9 cellular contexts compared by ENCODE assay signal in genomic region chr11:125166347-125166841, GRCh38. TPM values are rescaled to one million over a fixed set of nuclear protein-coding genes. Genes with fewer than 3 reads are reported as not detected.
DNase-seq lines count a peak whose midpoint lies in the region.
"Had no signal": no experiment of that assay in that cellular context is flagged by ENCODE, and none has a peak within 500 bp of the region (broad histone marks: within the 10 kb centered on the region; RNA-seq: fewer than 3 reads in every experiment).

No MANE protein-coding gene starts in this region.

- H3K4me3 Mint-ChIP-seq in immature natural killer cell = peak overlapping the region; percentile 72 to 80 (median 77)

- peaks cover 0 to 3% (median 0%) of the 10 kb centered on the region in 6 donors for H3K9me3 Mint-ChIP-seq in immature natural killer cell

- peaks cover 0 to 4% (median 0%) of the 10 kb centered on the region in 3 donors for H3K36me3 Mint-ChIP-seq in immature natural killer cell

- H3K36me3 ChIP-seq in HUES64 (ENCODE audit: insufficient read depth, low read length) = no peaks in the 10 kb centered on the region

- WGBS in HUES64 = under 1% methylated on average over 37 of the region's 37 CpGs

- DNase-seq in astrocyte of the hippocampus (ENCODE audit: low read depth, low spot score) (peak; percentile 63), immature natural killer cell (no peak), CD1c-positive myeloid dendritic cell (ENCODE audit: extremely low spot score) (no peak), NCI-H2227 treated with DMSO at 0.1 percent for 48 hours (lab: John Stamatoyannopoulos, UW) (no peak), medulla oblongata (ENCODE audit: extremely low spot score) (no peak), HK-2 (ENCODE audit: unreplicated experiment) (no peak)
- DNase-seq: NCI-H69 had no signal

- H3K27ac Mint-ChIP-seq in immature natural killer cell = no peak overlapping the region

- H3K27ac ChIP-seq in HUES64 (ENCODE audit: low read depth, low read length) (no peak overlapping the region), skin epidermis (peak overlapping the region in 8 of 21 experiments; percentile 4 to 81 (median 46))

- H3K9me3 ChIP-seq in HUES64 (ENCODE audit: insufficient read depth, low read depth, low read length) = no peaks in the 10 kb centered on the region

- H3K4me3 ChIP-seq in HUES64 (ENCODE audit: low read length) = peak overlapping the region; percentile 63
- H3K4me3 ChIP-seq in skin epidermis = peak overlapping the region in 5 of 7 experiments; percentile 40 to 57 (median 45)

- H3K27me3 Mint-ChIP-seq in immature natural killer cell (ENCODE audit: low read depth in 3 of 3) = peaks cover 15 to 41% (median 23%) of the 10 kb centered on the region in 3 donors

- H3K4me1 ChIP-seq in HUES64 (ENCODE audit: insufficient read depth, low read length) = peaks cover 62% of the 10 kb centered on the region

- H3K4me1 Mint-ChIP-seq in immature natural killer cell = peaks cover 12 to 17% of the 10 kb centered on the region in 2 donors

- H3K9ac ChIP-seq in HUES64 (ENCODE audit: low read depth, low read length) = peak overlapping the region; percentile 67; the same call in 1 of the 2 replicates

- peaks cover 61% of the 10 kb centered on the region for H3K27me3 ChIP-seq in HUES64 (ENCODE audit: insufficient read depth, low read length)

RNA-seq across cellular contexts. Expression of gene PKNOX2, which starts 1.8 kb away (rescaled TPM):
- 5.6 TPM for polyA plus RNA-seq in HUES64 (2013, experiment 1 of 2)
- 7.5 TPM for polyA plus RNA-seq in HUES64 (2013, experiment 2 of 2)
- polyA plus RNA-seq in immature natural killer cell = not detected

RNA-seq across cellular contexts. Expression of gene TMEM218, which starts 55.0 kb away (rescaled TPM):
- 22.5 TPM for polyA plus RNA-seq in HUES64 (2013, experiment 1 of 2)
- polyA plus RNA-seq in HUES64 (2013, experiment 2 of 2) = 26.9 TPM
- polyA plus RNA-seq in immature natural killer cell = 10 to 100 TPM; 39.9 to 54.9 (median 46.6) TPM
